Comparison of ENCODE assay signal across 22 cellular contexts in genomic region chr13:33000365-33000764, GRCh38. TPM values are rescaled to one million over a fixed set of nuclear protein-coding genes. Genes with fewer than 3 reads are reported as not detected.
"Had no signal": no experiment of that assay in that cellular context is flagged by ENCODE, and none has a peak within 500 bp of the region (broad histone marks: within the 10 kb centered on the region; RNA-seq: fewer than 3 reads in every experiment).

No MANE protein-coding gene starts in this region.

- H3K9ac ChIP-seq: SK-N-SH had no signal

- H3K9me3 ChIP-seq: SK-N-SH had no signal

- DNase-seq: KBM-7, NCI-H1092, NCI-H1105 treated with DMSO at 0.1 percent for 48 hours, NCI-H1436, NCI-H187, NCI-H2029, NCI-H2081 treated with DMSO at 0.1 percent for 48 hours, NCI-H2171, NCI-H226, NCI-H446, NCI-H510A, NCI-H524 treated with DMSO at 0.1 percent for 48 hours, NCI-H69, NCI-H774, SHP77, SK-N-SH, SW 1271 had no signal

- H3K27ac ChIP-seq: RWPE1 had no signal

RNA-seq across cellular contexts. Expression of gene KL, which starts 15.9 kb away (rescaled TPM):
- total RNA-seq: HT-29, LHCN-M2, MCF 10A, SK-MEL-5 had no signal
